1 cellular context compared by ENCODE assay signal in genomic region chr5:122126711-122127385, GRCh38.
TF ChIP-seq lines count a peak whose summit lies in the region.

No MANE protein-coding gene starts in this region.

TF ChIP-seq in K562, 482 proteins besides CTCF, POLR2A, EP300 and RAD21 (continued from another document and continues in another):
- TF ChIP-seq ZNF407 (IDR thresholded peaks at IDR 0.05; ENCODE audit: low read depth): no peak
- no peak for TF ChIP-seq ELK1 (CRISPR knock-in tag; IDR thresholded peaks at IDR 0.05)
- TF ChIP-seq NRF1 (conservative IDR thresholded peaks at IDR 0.05 in 1 of 2, IDR thresholded peaks at IDR 0.05 in 1 of 2): peak; percentile 83 to 85
- no peak for TF ChIP-seq HINFP (tag; conservative IDR thresholded peaks at IDR 0.05; ENCODE audit: low read depth)
- TF ChIP-seq CHD4 (IDR thresholded peaks at IDR 0.05; ENCODE audit: insufficient read depth, insufficient replicate concordance, low read depth, low read length, poor library complexity, severe bottlenecking): no peak
- TF ChIP-seq ZNF384 (IDR thresholded peaks at IDR 0.05; ENCODE audit: low read depth, low read length): peak; percentile 81
- no peak for TF ChIP-seq KAT2B (IDR thresholded peaks at IDR 0.05; ENCODE audit: low read depth, low read length)
- 0 out of 2 replicates have a peak, but pooled peaks have one; percentile 22 for TF ChIP-seq RBFOX2 (IDR thresholded peaks at IDR 0.05; ENCODE audit: low read depth, low read length)
- no peak for TF ChIP-seq MAFG (tag; conservative IDR thresholded peaks at IDR 0.05)
- no peak for TF ChIP-seq ZNF280B (CRISPR knock-in tag; IDR thresholded peaks at IDR 0.05)
- TF ChIP-seq MAZ (CRISPR knock-in tag; conservative IDR thresholded peaks at IDR 0.05 in 1 of 2, IDR thresholded peaks at IDR 0.05 in 1 of 2): 0 out of 4 replicates have a peak, but pooled peaks of 1 of the 2 experiments have one; percentile 0
- no peak for TF ChIP-seq CBX2 (IDR thresholded peaks at IDR 0.05; ENCODE audit: insufficient read depth, low read length, poor library complexity, severe bottlenecking)
- no peak for TF ChIP-seq CREB3 (tag; conservative IDR thresholded peaks at IDR 0.05; ENCODE audit: low read depth)
- no peak for TF ChIP-seq MEF2A (IDR thresholded peaks at IDR 0.05; ENCODE audit: control insufficient read depth, low read depth, low read length)
- no peak for TF ChIP-seq ZNF324 (CRISPR knock-in tag; IDR thresholded peaks at IDR 0.05)
- TF ChIP-seq ZNF518B (CRISPR knock-in tag; IDR thresholded peaks at IDR 0.05): no peak
- no peak for TF ChIP-seq YBX1 (IDR thresholded peaks at IDR 0.05)
- TF ChIP-seq SP1 (CRISPR knock-in tag; IDR thresholded peaks at IDR 0.05): no peak
- TF ChIP-seq ARID4B (CRISPR knock-in tag; IDR thresholded peaks at IDR 0.05): no peak
- TF ChIP-seq MNT (conservative IDR thresholded peaks at IDR 0.05): 0 out of 4 replicates have a peak, but pooled peaks of 1 of the 2 experiments have one; percentile 9
- 0 out of 2 replicates have a peak, but pooled peaks have one; percentile 5 for TF ChIP-seq E2F1 (CRISPR knock-in tag; IDR thresholded peaks at IDR 0.05)
- no peak for TF ChIP-seq MTF1 (CRISPR knock-in tag; IDR thresholded peaks at IDR 0.05; ENCODE audit: borderline replicate concordance)
- no peak for TF ChIP-seq MAFF (IDR thresholded peaks at IDR 0.05; ENCODE audit: low read length)
- no peak for TF ChIP-seq ZNF174 (CRISPR knock-in tag; IDR thresholded peaks at IDR 0.05)
- TF ChIP-seq JUN (IDR thresholded peaks at IDR 0.05; ENCODE audit: borderline replicate concordance, low read depth, low read length): no peak
- no peak for TF ChIP-seq JUN (CRISPR knock-in tag; IDR thresholded peaks at IDR 0.05; ENCODE audit: borderline replicate concordance)
- no peak for TF ChIP-seq HNRNPUL1 (IDR thresholded peaks at IDR 0.05; ENCODE audit: low read length)
- TF ChIP-seq FOXJ3 (CRISPR knock-in tag; IDR thresholded peaks at IDR 0.05): no peak
- TF ChIP-seq CBX3 (IDR thresholded peaks at IDR 0.05; ENCODE audit: borderline replicate concordance in 1 of 2, low read length in 2 of 2): no peak
- TF ChIP-seq NBN (IDR thresholded peaks at IDR 0.05; ENCODE audit: low read depth): no peak; the same call in 1 of the 2 replicates
- TF ChIP-seq TBL1XR1 (IDR thresholded peaks at IDR 0.05; ENCODE audit: low read length in 2 of 2): no peak
